In genomic region chr4:123616970-123617392, GRCh38 we compare ENCODE assay signal across 8 cellular contexts.
DNase-seq lines count a peak whose midpoint lies in the region; ATAC-seq and TF ChIP-seq lines count a peak whose summit lies in the region.

No MANE protein-coding gene starts in this region.

- no peaks in the 10 kb centered on the region for H3K9me3 ChIP-seq in lung (ENCODE audit: control insufficient read depth in 2 of 2, insufficient read depth in 1 of 2, low read length in 1 of 2)
- no peaks in the 10 kb centered on the region for H3K9me3 ChIP-seq in thoracic aorta
- no peaks in the 10 kb centered on the region for H3K9me3 ChIP-seq in esophagus squamous epithelium

- intact Hi-C loops in esophagus squamous epithelium (cut with DNase I) = no loop called here

- ATAC-seq in HG02870 (IDR thresholded peaks at IDR 0.05; ENCODE audit: unreplicated experiment) = peak; percentile 72
- peak; percentile 58 for ATAC-seq in lung (ENCODE audit: insufficient read depth, low FRiP score)
- peak; percentile 55 for ATAC-seq in thoracic aorta (ENCODE audit: insufficient number of reproducible peaks, low FRiP score, low read depth)

- TF ChIP-seq CTCF in lung (IDR thresholded peaks at IDR 0.05; ENCODE audit: control extremely low read depth, extremely low read depth) (no peak), thoracic aorta (IDR thresholded peaks at IDR 0.05) (no peak), esophagus squamous epithelium (IDR thresholded peaks at IDR 0.05) (no peak)

- H3K27me3 ChIP-seq in lung (ENCODE audit: control insufficient read depth, insufficient read depth) = no peaks in the 10 kb centered on the region
- H3K27me3 ChIP-seq in thoracic aorta (replicated peaks; ENCODE audit: insufficient read depth) = no peaks in the 10 kb centered on the region
- no peaks in the 10 kb centered on the region for H3K27me3 ChIP-seq in esophagus squamous epithelium

- H3K4me1 ChIP-seq in lung (ENCODE audit: control insufficient read depth in 2 of 2, insufficient read depth in 2 of 2, low read length in 2 of 2) = peaks cover 0 to 6% of the 10 kb centered on the region in 2 donors
- peaks cover 12 to 20% of the 10 kb centered on the region in 2 donors for H3K4me1 ChIP-seq in thoracic aorta (ENCODE audit: control insufficient read depth in 1 of 2, low read depth in 2 of 2)
- peaks cover 0 to 17% (median 10%) of the 10 kb centered on the region in 3 donors for H3K4me1 ChIP-seq in esophagus squamous epithelium

- peak; percentile 6 for DNase-seq in GDM1 (lab: John Stamatoyannopoulos, UW)
- DNase-seq in NOMO-1 treated with DMSO at 0.1 percent for 48 hours (lab: John Stamatoyannopoulos, UW; ENCODE audit: unreplicated experiment) = peak; percentile 86
- peak; percentile 84 for DNase-seq in cerebellar cortex (ENCODE audit: low spot score)
- DNase-seq in lung (ENCODE audit: low spot score) = peak; percentile 43
- no peak for DNase-seq in thoracic aorta (ENCODE audit: low spot score)
- DNase-seq in HPDE6-E6E7 (ENCODE audit: extremely low spot score) = no peak
- no peak for DNase-seq in esophagus squamous epithelium (lab: John Stamatoyannopoulos, UW)

- H3K36me3 ChIP-seq in lung (ENCODE audit: control insufficient read depth in 2 of 2, insufficient read depth in 2 of 2, low read length in 2 of 2) (no peaks in the 10 kb centered on the region), thoracic aorta (no peaks in the 10 kb centered on the region), esophagus squamous epithelium (no peaks in the 10 kb centered on the region)

- TF ChIP-seq POLR2A in esophagus squamous epithelium (IDR thresholded peaks at IDR 0.05) = no peak

- WGBS in lung, 2 donors = 12 to 30% methylated on average over 5 of the region's 5 CpGs
- 27 to 41% methylated on average over 5 of the region's 5 CpGs for WGBS in esophagus squamous epithelium, 2 donors

- H3K4me3 ChIP-seq in lung (no peak overlapping the region), thoracic aorta (no peak overlapping the region), esophagus squamous epithelium (no peak overlapping the region)

- H3K27ac ChIP-seq in lung (ENCODE audit: low read depth in 1 of 2, low read length in 1 of 2) (peak overlapping the region in 1 of 2 donors; percentile 58), thoracic aorta (no peak overlapping the region), esophagus squamous epithelium (peak overlapping the region in 2 of 4 donors; percentile 31 to 53)

Comparison
In these comparisons a context has a peak if more than half of its experiments do, and no peak if none do; other contexts are left out.
1. DNase-seq: peak in GDM1 (single experiment), NOMO-1 treated with DMSO at 0.1 percent for 48 hours (single experiment), cerebellar cortex (single experiment) and lung (single experiment); none in thoracic aorta (single experiment), HPDE6-E6E7 (single experiment) and esophagus squamous epithelium (single experiment).
2. Peak in every context shown above with its lines, with median percentiles within 50 percentile points of each other: ATAC-seq.